ENCODE assay signal across 15 cellular contexts in the genomic region with DNA sequence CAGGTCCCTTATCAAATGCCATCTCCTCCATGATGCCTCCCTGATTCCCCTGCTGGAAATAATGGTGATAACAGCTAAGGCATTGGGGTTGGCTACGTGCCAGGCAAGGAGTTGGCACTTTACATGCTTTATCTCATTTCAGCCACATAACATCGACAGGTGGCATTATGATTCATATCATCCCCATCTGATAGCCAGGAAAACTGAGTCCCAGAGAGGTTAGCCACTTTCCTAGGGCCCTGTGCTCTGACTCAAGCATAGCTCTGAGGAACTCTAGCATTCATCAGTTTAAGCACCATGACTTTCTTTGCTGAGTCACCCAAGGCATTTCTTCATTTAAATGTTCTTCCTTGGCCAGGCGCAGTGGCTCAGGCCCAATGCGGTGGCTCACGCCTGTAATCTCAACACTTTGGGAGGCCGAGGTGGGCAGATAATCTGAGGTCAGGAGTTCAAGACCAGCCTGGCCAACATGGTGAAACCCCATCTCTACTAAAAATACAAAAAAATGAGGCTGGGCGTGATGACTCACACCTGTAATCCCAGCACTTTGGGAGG. TPM values are rescaled to one million over a fixed set of nuclear protein-coding genes. Genes with fewer than 3 reads are reported as not detected.
A peak's percentile ranks its signal among the peaks of the same experiment; 100 is the strongest.
DNase-seq lines count a peak whose midpoint lies in the region; ATAC-seq and TF ChIP-seq lines count a peak whose summit lies in the region.
"Had no signal": no experiment of that assay in that cellular context is flagged by ENCODE, and none has a peak within 500 bp of the region (broad histone marks: within the 10 kb centered on the region; RNA-seq: fewer than 3 reads in every experiment).

No MANE protein-coding gene starts in this region.

- no peak for TF ChIP-seq CTCF in chondrocyte (IDR thresholded peaks at IDR 0.05)
- no peak for TF ChIP-seq CTCF in mucosa of descending colon (IDR thresholded peaks at IDR 0.05)

- H3K79me1 ChIP-seq in trophoblast cell (ENCODE audit: low read length): no peaks in the 10 kb centered on the region

- no peak overlapping the region for H3K4me2 ChIP-seq in trophoblast cell (ENCODE audit: low read length)

- H3K27ac Mint-ChIP-seq in chondrocyte (ENCODE audit: unreplicated experiment): no peak overlapping the region
- H3K27ac Mint-ChIP-seq: activated CD8-positive, alpha-beta T cell treated with anti-CD3 and anti-CD28 coated beads for 36 hours; T-cell had no signal

- no peaks in the 10 kb centered on the region for H3K27me3 ChIP-seq in trophoblast cell (ENCODE audit: insufficient read depth, low read length)

- no peak overlapping the region for H2BK5ac ChIP-seq in trophoblast cell (ENCODE audit: low read depth, low read length, poor library complexity)

- H3K27ac ChIP-seq in trophoblast cell (ENCODE audit: low read depth, low read length): no peak overlapping the region
- H3K27ac ChIP-seq: skin epidermis had no signal

- no peak overlapping the region for H3K4ac ChIP-seq in trophoblast cell (ENCODE audit: low read depth, low read length)

- no peaks in the 10 kb centered on the region for H3K9me3 Mint-ChIP-seq in chondrocyte (ENCODE audit: low read depth)
- H3K9me3 Mint-ChIP-seq: activated CD8-positive, alpha-beta T cell treated with anti-CD3 and anti-CD28 coated beads for 36 hours; T-cell had no signal

- H4K12ac ChIP-seq in trophoblast cell (ENCODE audit: low read depth, low read length): no peak overlapping the region

- no peak overlapping the region for H2AFZ ChIP-seq in trophoblast cell (ENCODE audit: insufficient read depth, low read length, poor library complexity)

- H3K36me3 Mint-ChIP-seq in chondrocyte (ENCODE audit: low read depth): no peaks in the 10 kb centered on the region
- H3K36me3 Mint-ChIP-seq: T-cell had no signal

- H3K79me2 ChIP-seq in trophoblast cell (ENCODE audit: control insufficient read depth, insufficient read depth, low read length, poor library complexity): no peaks in the 10 kb centered on the region

- H2BK120ac ChIP-seq in trophoblast cell (ENCODE audit: insufficient read depth, low read length, poor library complexity): no peak overlapping the region

- no peak overlapping the region for H3K4me3 ChIP-seq in trophoblast cell (ENCODE audit: low read depth, low read length)
- no peak overlapping the region for H3K4me3 ChIP-seq in mucosa of descending colon
- H3K4me3 ChIP-seq: skin epidermis had no signal

- no peaks in the 10 kb centered on the region for H3K4me1 ChIP-seq in trophoblast cell (ENCODE audit: control insufficient read depth in 1 of 2, insufficient read depth in 2 of 2, low read length in 2 of 2)
- no peaks in the 10 kb centered on the region for H3K4me1 ChIP-seq in mucosa of descending colon (ENCODE audit: low read depth)

- peaks cover 2% of the 10 kb centered on the region for H3K4me1 Mint-ChIP-seq in chondrocyte (ENCODE audit: low read depth)
- H3K4me1 Mint-ChIP-seq: T-cell had no signal

- H3K9me3 ChIP-seq in trophoblast cell (ENCODE audit: insufficient read depth, low read depth, low read length) (peaks cover 2% of the 10 kb centered on the region), mucosa of descending colon (no peaks in the 10 kb centered on the region)

- no peak overlapping the region for H4K8ac ChIP-seq in trophoblast cell (ENCODE audit: low read depth, low read length)

- H3K18ac ChIP-seq in trophoblast cell (ENCODE audit: low read length): no peak overlapping the region

- H2BK12ac ChIP-seq in trophoblast cell (ENCODE audit: low read length): no peak overlapping the region

- H3K27me3 Mint-ChIP-seq in chondrocyte (ENCODE audit: low read depth): peaks cover 32% of the 10 kb centered on the region
- H3K27me3 Mint-ChIP-seq: activated CD8-positive, alpha-beta T cell treated with anti-CD3 and anti-CD28 coated beads for 36 hours had no signal

- H3K14ac ChIP-seq in trophoblast cell (ENCODE audit: low read length): no peak overlapping the region

- no peak overlapping the region for H3K23ac ChIP-seq in trophoblast cell (ENCODE audit: low read length)

- no peak for ATAC-seq in mucosa of descending colon
- no peak for ATAC-seq in GM18870 (IDR thresholded peaks at IDR 0.05; ENCODE audit: unreplicated experiment)
- ATAC-seq: activated CD8-positive, alpha-beta T cell treated with anti-CD3 and anti-CD28 coated beads for 36 hours; T-cell had no signal

- H4K91ac ChIP-seq in trophoblast cell (ENCODE audit: low read depth, low read length): no peak overlapping the region

- H2AK5ac ChIP-seq in trophoblast cell (ENCODE audit: low read length): no peak overlapping the region

- peak; percentile 10 for DNase-seq in NCI-H82 (lab: John Stamatoyannopoulos, UW)
- no peak for DNase-seq in NCI-H82 treated with DMSO at 0.1 percent for 48 hours (lab: John Stamatoyannopoulos, UW; ENCODE audit: unreplicated experiment)
- peak; percentile 5 for DNase-seq in NCI-H2196 (lab: John Stamatoyannopoulos, UW; ENCODE audit: unreplicated experiment)
- peak; percentile 46 for DNase-seq in chondrocyte (ENCODE audit: low spot score)
- DNase-seq in trophoblast cell: peak; percentile 42 to 75
- DNase-seq in NCI-H526 (lab: John Stamatoyannopoulos, UW): no peak
- DNase-seq in mucosa of descending colon: no peak
- DNase-seq: activated CD8-positive, alpha-beta T cell treated with anti-CD3 and anti-CD28 coated beads for 36 hours; DMS153; T-cell had no signal

- H3K36me3 ChIP-seq in trophoblast cell (ENCODE audit: control insufficient read depth in 1 of 2, insufficient read depth in 2 of 2, low read length in 2 of 2) (no peaks in the 10 kb centered on the region), mucosa of descending colon (ENCODE audit: low read depth) (no peaks in the 10 kb centered on the region)

- H3K4me3 Mint-ChIP-seq in chondrocyte (ENCODE audit: unreplicated experiment): no peak overlapping the region
- H3K4me3 Mint-ChIP-seq: activated CD8-positive, alpha-beta T cell treated with anti-CD3 and anti-CD28 coated beads for 36 hours; T-cell had no signal

- intact Hi-C loops in mucosa of descending colon (cut with DNase I, micrococcal nuclease): no loop called here

- no peak overlapping the region for H3K9ac ChIP-seq in trophoblast cell (ENCODE audit: low read length)

- WGBS in trophoblast cell (ENCODE audit: extremely low coverage, insufficient coverage, insufficient read length): no CpG with 5 or more reads among the region's 7 CpGs

RNA-seq across cellular contexts. Expression of gene LEP, which starts 6.6 kb away (rescaled TPM):
- total RNA-seq in chondrocyte (not detected in 3 replicates), mucosa of descending colon (under 1 TPM in 2 of 3 donors, not detected in 1; 0.09 to 0.22 TPM)
- 0.24 and 0.25 TPM in 2 replicates for polyA plus RNA-seq in trophoblast cell (2013)
- total RNA-seq: activated CD8-positive, alpha-beta T cell treated with anti-CD3 and anti-CD28 coated beads for 36 hours; frontal cortex; T-cell; urinary bladder had no signal
- polyA plus RNA-seq: neural cell had no signal

Comparison
In these comparisons a context has a peak if more than half of its experiments do, and no peak if none do; other contexts are left out.
1. DNase-seq: peak in NCI-H82 (single experiment), NCI-H2196 (single experiment), chondrocyte (single experiment) and trophoblast cell (2 of 2); none in NCI-H82 treated with DMSO at 0.1 percent for 48 hours (single experiment), NCI-H526 (0 of 2) and mucosa of descending colon (0 of 3).